8 cellular contexts compared by ENCODE assay signal in genomic region chr14:50061664-50062437, GRCh38. TPM values are rescaled to one million over a fixed set of nuclear protein-coding genes. Genes with fewer than 3 reads are reported as not detected.
DNase-seq lines count a peak whose midpoint lies in the region; ATAC-seq, FAIRE-seq and TF ChIP-seq lines count a peak whose summit lies in the region.

No MANE protein-coding gene starts in this region.

- TF ChIP-seq RAD21 in K562 (CRISPR knock-in tag; conservative IDR thresholded peaks at IDR 0.05 in 1 of 2, IDR thresholded peaks at IDR 0.05 in 1 of 2): 0 out of 4 replicates have a peak, but pooled peaks of 1 of the 2 experiments have one; percentile 4

- WGBS in K562 (ENCODE audit: insufficient coverage, low coverage, missing lambda C conversion rate): 14% methylated on average over 8 of the region's 11 CpGs
- WGBS in right lobe of liver (ENCODE audit: insufficient coverage, low coverage, low lambda C conversion rate, missing lambda C conversion rate): 14% methylated on average over 5 of the region's 11 CpGs
- 45% methylated on average over 9 of the region's 11 CpGs for WGBS in suprapubic skin

- CTCF ChIA-PET in K562 (lab: Yijun Ruan, JAX; ENCODE audit: low intra/inter-chr PET ratio): no interaction called here

- H3K4me1 ChIP-seq in K562 (replicated peaks in 1 of 2; ENCODE audit: control insufficient read depth in 2 of 2, insufficient read depth in 2 of 2, low read length in 2 of 2): peaks cover 34 to 61% of the 10 kb centered on the region in 2 experiments
- peaks cover 0 to 36% (median 16%) of the 10 kb centered on the region in 4 donors for H3K4me1 ChIP-seq in right lobe of liver
- H3K4me1 ChIP-seq in suprapubic skin: peaks cover 35% of the 10 kb centered on the region

- no peaks in the 10 kb centered on the region for H3K9me3 ChIP-seq in K562 (replicated peaks; ENCODE audit: control insufficient read depth, insufficient read depth, low read depth, low read length)
- no peaks in the 10 kb centered on the region for H3K9me3 ChIP-seq in right lobe of liver
- no peaks in the 10 kb centered on the region for H3K9me3 ChIP-seq in suprapubic skin

- BruUV-seq in K562 (replicated peaks; lab: Mats Ljungman, UMichigan): TSS peak; percentile 72

- H3K4me2 ChIP-seq in K562 (ENCODE audit: insufficient read depth, low read length): peak overlapping the region; percentile 59

- intact Hi-C loops in K562 (cut with micrococcal nuclease) (loop anchor here (1.0 to 5.0 kb wide), 4 partner anchors 60 to 199 kb away; no protein-coding TSS in a partner anchor), right lobe of liver (cut with DNase I) (no loop called here)

- POLR2A ChIA-PET in K562 (lab: Yijun Ruan, JAX): interaction anchor here (0.7 to 2.1 kb wide), 5 partner anchors 12 to 199 kb away, joined by 3 to 8 read pairs (median 4); no protein-coding TSS in a partner anchor

- H3K36me3 ChIP-seq in K562 (ENCODE audit: control insufficient read depth, insufficient read depth, low read length) (no peaks in the 10 kb centered on the region), right lobe of liver (no peaks in the 10 kb centered on the region), suprapubic skin (no peaks in the 10 kb centered on the region)

- H3K4me3 ChIP-seq in K562 (0 out of 2 replicates have a peak overlapping the region, but pooled peaks have one; percentile 6), right lobe of liver (no peak overlapping the region), suprapubic skin (no peak overlapping the region)

- peak; percentile 48 for ATAC-seq in GM21367 (IDR thresholded peaks at IDR 0.05; ENCODE audit: unreplicated experiment)
- ATAC-seq in K562: peak; percentile 73
- peak; percentile 76 to 87 (median 78) for ATAC-seq in right lobe of liver

- peak overlapping the region; percentile 90 for H3K27ac ChIP-seq in K562 (ENCODE audit: extremely low read depth, low read depth, low read length)
- peak overlapping the region; percentile 32 to 87 (median 80) for H3K27ac ChIP-seq in right lobe of liver
- H3K27ac ChIP-seq in suprapubic skin: peak overlapping the region; percentile 80

- TF ChIP-seq CTCF in K562 (IDR thresholded peaks at IDR 0.05 in 2 of 3, conservative IDR thresholded peaks at IDR 0.05 in 1 of 3; ENCODE audit: insufficient read depth in 2 of 3, low read depth in 1 of 3, low read length in 3 of 3) (no peak), right lobe of liver (IDR thresholded peaks at IDR 0.05) (peak in 1 of 4 donors; percentile 20), suprapubic skin (IDR thresholded peaks at IDR 0.05) (no peak)

- peak overlapping the region; percentile 47 for H2AFZ ChIP-seq in K562 (ENCODE audit: low read depth, low read length)

- TF ChIP-seq EP300 in K562 (IDR thresholded peaks at IDR 0.05; ENCODE audit: low read length) (peak; percentile 47), suprapubic skin (IDR thresholded peaks at IDR 0.05) (no peak)

- DNase-seq in ELF-1 (ENCODE audit: low read depth, low spot score) (peak; percentile 74), HK-2 (ENCODE audit: unreplicated experiment) (peak; percentile 67), T-helper 1 cell (peak; percentile 36 to 92 (median 52)), K562 (ENCODE audit: extremely low read depth in 1 of 4, low spot score in 3 of 4) (peak in 2 of 4 experiments; percentile 52 to 65), right lobe of liver (peak; percentile 74 to 83 (median 80)), suprapubic skin (ENCODE audit: low spot score in 2 of 2) (no peak), inferior parietal cortex (ENCODE audit: extremely low spot score) (no peak)

- H3K27me3 ChIP-seq in K562 (ENCODE audit: control insufficient read depth in 2 of 2, insufficient read depth in 2 of 2, low read length in 2 of 2) (no peaks in the 10 kb centered on the region), right lobe of liver (no peaks in the 10 kb centered on the region), suprapubic skin (no peaks in the 10 kb centered on the region)

- TF ChIP-seq POLR2A in K562 (conservative IDR thresholded peaks at IDR 0.05) (no peak), right lobe of liver (IDR thresholded peaks at IDR 0.05) (peak; percentile 36), suprapubic skin (IDR thresholded peaks at IDR 0.05) (no peak)

- no peaks in the 10 kb centered on the region for H3K79me2 ChIP-seq in K562 (ENCODE audit: control insufficient read depth, insufficient read depth, low read length)

- peaks cover 3% of the 10 kb centered on the region for H3K9me1 ChIP-seq in K562 (ENCODE audit: control insufficient read depth, insufficient read depth, low read length)

- H3K9ac ChIP-seq in K562 (ENCODE audit: insufficient read depth in 1 of 2, low read depth in 2 of 2, low read length in 2 of 2): peak overlapping the region; percentile 60 to 86

- no peaks in the 10 kb centered on the region for H4K20me1 ChIP-seq in K562 (replicated peaks; ENCODE audit: control insufficient read depth, insufficient read depth, low read length)

- FAIRE-seq in K562 (lab: Jason Lieb, UNC): peak; percentile 85

- in situ Hi-C loops in K562 (cut with MboI): no loop called here

TF ChIP-seq in K562, 482 proteins besides CTCF, POLR2A, EP300 and RAD21 (continues in another document):
- TF ChIP-seq POLR2G (IDR thresholded peaks at IDR 0.05; ENCODE audit: low read depth, low read length) (peak; percentile 60), SP1 (CRISPR knock-in tag; IDR thresholded peaks at IDR 0.05) (0 out of 2 replicates have a peak, but pooled peaks have one; percentile 29), HMBOX1 (IDR thresholded peaks at IDR 0.05) (no peak), ETV1 (tag; conservative IDR thresholded peaks at IDR 0.05; ENCODE audit: low read depth) (peak; percentile 84), CBX1 (IDR thresholded peaks at IDR 0.05; ENCODE audit: low read depth) (no peak), ZBTB33 (CRISPR knock-in tag; IDR thresholded peaks at IDR 0.05) (peak; percentile 82), ZNF184 (CRISPR knock-in tag; IDR thresholded peaks at IDR 0.05) (no peak), SAP30 (IDR thresholded peaks at IDR 0.05; ENCODE audit: borderline replicate concordance, insufficient read depth, low read depth, low read length, poor library complexity, severe bottlenecking) (no peak), HDAC2 (IDR thresholded peaks at IDR 0.05) (peak; percentile 34; the same call in 1 of the 2 replicates), KAT7 (CRISPR knock-in tag; IDR thresholded peaks at IDR 0.05; ENCODE audit: borderline replicate concordance) (0 out of 2 replicates have a peak, but pooled peaks have one; percentile 30), MEIS2 (IDR thresholded peaks at IDR 0.05; ENCODE audit: partially characterized antibody) (peak; percentile 80), NFE2 (IDR thresholded peaks at IDR 0.05; ENCODE audit: low read depth) (0 out of 2 replicates have a peak, but pooled peaks have one; percentile 3)

RNA-seq across cellular contexts. Expression of gene VCPKMT, which starts 54.5 kb away (rescaled TPM):
- total RNA-seq in K562 (2011; cell fraction: chromatin; rRNA removed; ENCODE audit: low replicate concordance): 10.2 and 16.7 TPM in 2 replicates
- 7.7 and 8.9 TPM in 2 replicates for total RNA-seq in K562 (2011; cell fraction: nucleolus; rRNA removed)
- 11.4 and 14.4 TPM in 2 replicates for total RNA-seq in K562 (2011; cell fraction: nucleoplasm; rRNA removed)
- 3.7 and 5.1 TPM in 2 replicates for total RNA-seq in K562 (2014; rRNA removed)
- 6.9 and 7.2 TPM in 2 replicates for total RNA-seq in K562 (2014; rRNA removed; fragmentation: Illumina TruSeq; extraction: Trizol)
- 6.3 and 6.7 TPM in 2 replicates for total RNA-seq in K562 (2015; rRNA removed; fragmentation: Illumina TruSeq; extraction: Trizol)
- 7.1 and 7.4 TPM in 2 replicates for total RNA-seq in K562 (2021)
- 5.8 and 6.8 TPM in 2 replicates for polyA plus RNA-seq in K562 (2011; rRNA removed)
- polyA plus RNA-seq in K562 (2011; cell fraction: cytosol; rRNA removed): 2.1 and 2.6 TPM in 2 replicates
- 11.1 and 13.5 TPM in 2 replicates for polyA plus RNA-seq in K562 (2011; cell fraction: nucleus; rRNA removed)
- polyA plus RNA-seq in K562 (2012): 4.6 and 5.0 TPM in 2 replicates
- polyA plus RNA-seq in K562 (2014; fragmentation: Illumina TruSeq; extraction: Trizol): 5.0 TPM in 2 replicates
- 1 to 10 TPM; 2.7 to 3.6 TPM for polyA plus RNA-seq in K562 (2014; fragmentation: Nextera tagmentation; extraction: Ambion mirVana)
- 7.8 and 10.0 TPM in 2 replicates for polyA plus RNA-seq in K562 (2014; rRNA removed)
- polyA minus RNA-seq in K562 (2011; rRNA and poly(A)+ RNA removed): 2.3 and 3.5 TPM in 2 replicates
- polyA minus RNA-seq in K562 (2011; cell fraction: cytosol; rRNA and poly(A)+ RNA removed): 1.8 and 7.5 TPM in 2 replicates
- 6.1 and 8.9 TPM in 2 replicates for polyA minus RNA-seq in K562 (2011; cell fraction: nucleus; rRNA and poly(A)+ RNA removed)
- 1 to 10 TPM; 1.4 to 3.8 (median 3.3) TPM for total RNA-seq in right lobe of liver
- 10 to 100 TPM in 3 of 4 donors, 1 to 10 TPM in 1; 8.1 to 12.5 (median 11.9) TPM for total RNA-seq in suprapubic skin

Comparison
In these comparisons a context has a peak if more than half of its experiments do, and no peak if none do; other contexts are left out.
1. DNase-seq: peak in ELF-1 (single experiment), HK-2 (single experiment), T-helper 1 cell (5 of 5) and right lobe of liver (3 of 3); none in suprapubic skin (0 of 2) and inferior parietal cortex (single experiment).
2. Peak in every context shown above with its lines, with median percentiles within 50 percentile points of each other: ATAC-seq and H3K27ac ChIP-seq.